In the genomic region with DNA sequence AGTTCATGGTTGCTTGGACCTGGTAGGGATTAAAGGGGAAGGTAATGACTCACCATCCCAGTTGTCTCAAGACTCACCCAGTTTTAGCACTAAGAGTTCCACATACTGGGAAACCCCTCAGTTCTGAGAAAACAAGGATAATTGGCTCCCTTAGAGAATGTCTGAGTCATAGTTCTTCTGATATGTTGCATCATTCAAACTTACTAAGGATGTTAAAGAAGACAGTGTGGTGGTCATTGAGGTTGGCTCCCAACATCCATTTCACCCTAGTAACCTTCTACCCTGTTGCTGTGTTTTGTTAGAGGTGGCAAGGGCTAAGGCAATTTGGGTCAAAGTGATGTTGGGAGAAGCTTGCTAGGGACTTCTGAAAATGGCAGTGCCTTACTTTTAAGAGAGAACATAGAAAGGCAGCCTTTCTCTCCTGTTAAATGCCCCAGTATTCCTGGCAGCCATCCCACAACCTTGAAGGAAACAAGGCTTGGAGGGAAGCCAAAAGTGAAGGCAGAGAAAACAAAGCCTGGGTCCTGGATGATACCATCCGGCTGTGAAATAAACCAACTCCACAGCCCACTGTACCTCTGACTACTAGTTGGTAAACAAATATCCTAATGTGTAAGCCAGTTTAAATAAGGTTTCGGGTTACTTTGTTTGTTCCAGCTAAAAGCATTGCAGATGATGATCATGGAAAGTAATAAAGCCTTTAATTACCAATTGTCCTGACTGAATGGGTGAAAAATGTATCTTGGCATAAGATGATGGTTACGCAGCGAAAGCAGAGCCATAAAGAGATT, we compare ENCODE assay signal across 8 cellular contexts.
A peak's percentile ranks its signal among the peaks of the same experiment; 100 is the strongest.
DNase-seq lines count a peak whose midpoint lies in the region; ATAC-seq, FAIRE-seq and TF ChIP-seq lines count a peak whose summit lies in the region.

No MANE protein-coding gene starts in this region.

- TF ChIP-seq POLR2A in A549 (IDR thresholded peaks at IDR 0.05; ENCODE audit: low read length) = no peak

- H2BK5ac ChIP-seq in H9 (ENCODE audit: insufficient read length, low read length) = no peak overlapping the region

- H3K23ac ChIP-seq in H9 (ENCODE audit: insufficient read length, low read depth, low read length) = no peak overlapping the region

- no peaks in the 10 kb centered on the region for H3K36me3 ChIP-seq in RWPE2 (ENCODE audit: low read depth)

- H3K56ac ChIP-seq in H9 (ENCODE audit: insufficient read length, low read depth, low read length) = no peak overlapping the region

- H2AFZ ChIP-seq in H9 (ENCODE audit: low read length) = no peak overlapping the region

- TF ChIP-seq CTCF in A549 (IDR thresholded peaks at IDR 0.05) = no peak
- no peak for TF ChIP-seq CTCF in RWPE2 (IDR thresholded peaks at IDR 0.05; ENCODE audit: poor library complexity, severe bottlenecking)
- TF ChIP-seq CTCF in H9 (conservative IDR thresholded peaks at IDR 0.05) = no peak

- H4K20me1 ChIP-seq in H9 (ENCODE audit: control insufficient read depth, insufficient read depth, insufficient read length) = no peaks in the 10 kb centered on the region

- no peaks in the 10 kb centered on the region for H3K27me3 Mint-ChIP-seq in H9 (ENCODE audit: low read depth)

- WGBS in A549 (ENCODE audit: missing lambda C conversion rate) = 19% methylated on average over 4 of the region's 4 CpGs
- WGBS in H9 (ENCODE audit: extremely low coverage, insufficient read length, low lambda C conversion rate) = no CpG with 5 or more reads among the region's 4 CpGs

- H3K27me3 ChIP-seq in RWPE2 (ENCODE audit: insufficient read depth, poor library complexity, severe bottlenecking) (no peaks in the 10 kb centered on the region), H9 (ENCODE audit: insufficient read depth, low read length) (no peaks in the 10 kb centered on the region)

- no peak overlapping the region for H3K18ac ChIP-seq in H9 (ENCODE audit: insufficient read length, low read depth, low read length)

- no peaks in the 10 kb centered on the region for H3K9me3 Mint-ChIP-seq in H9

- no peaks in the 10 kb centered on the region for H3K23me2 ChIP-seq in H9 (ENCODE audit: insufficient read length, low read depth, low read length, poor library complexity, severe bottlenecking)

- H3K79me1 ChIP-seq in H9 (ENCODE audit: insufficient read depth, low read depth, low read length, poor library complexity, severe bottlenecking) = no peaks in the 10 kb centered on the region

- H2BK12ac ChIP-seq in H9 (ENCODE audit: insufficient read length, low read depth, low read length) = no peak overlapping the region

- H3K4me1 Mint-ChIP-seq in H9 = peaks cover under 1 to 4% of the 10 kb centered on the region in 2 experiments; a peak in 1 of 4 replicates

- H2AK5ac ChIP-seq in H9 (ENCODE audit: insufficient read length, low read length) = no peak overlapping the region

- H3K14ac ChIP-seq in H9 (ENCODE audit: insufficient read depth, low read length) = no peak overlapping the region

- CTCF ChIA-PET in A549 (lab: Yijun Ruan, JAX) = interaction anchor here (0.6 to 1.6 kb wide), 3 partner anchors 49 to 353 kb away, joined by 3 to 7 read pairs (median 4); no protein-coding TSS in a partner anchor

- TF ChIP-seq RAD21 in A549 (conservative IDR thresholded peaks at IDR 0.05 in 1 of 2, IDR thresholded peaks at IDR 0.05 in 1 of 2) = no peak

- no peaks in the 10 kb centered on the region for H3K36me3 Mint-ChIP-seq in H9 (ENCODE audit: insufficient read depth in 1 of 3, low read depth in 3 of 3)

- no peaks in the 10 kb centered on the region for H3K79me2 ChIP-seq in H9 (ENCODE audit: insufficient read depth, low read length)

- no peak overlapping the region for H3T11ph ChIP-seq in H9 (ENCODE audit: low read length)

- peak; percentile 41 to 88 for DNase-seq in A549 (ENCODE audit: low read depth in 1 of 2, low spot score in 1 of 2)
- peak; percentile 99 for DNase-seq in LHCN-M2 (ENCODE audit: low read depth)
- peak; percentile 79 for DNase-seq in RWPE2 (ENCODE audit: low spot score)
- DNase-seq in glomerular visceral epithelial cell (ENCODE audit: extremely low spot score) = peak; percentile 96
- no peak for DNase-seq in GOT3 (lab: John Stamatoyannopoulos, UW)
- DNase-seq in H9 = no peak
- no peak for DNase-seq in NK-92 treated with Interleukin-12 subunit alpha and Interleukin-12 subunit beta, amount 100 ng/mL, for 24 hours (lab: John Stamatoyannopoulos, UW)

- H3K9me3 ChIP-seq in A549 (no peaks in the 10 kb centered on the region), RWPE2 (ENCODE audit: severe bottlenecking) (no peaks in the 10 kb centered on the region), H9 (ENCODE audit: control insufficient read depth, low read depth, low read length) (no peaks in the 10 kb centered on the region)

- POLR2A ChIA-PET in A549 (lab: Yijun Ruan, JAX) = no interaction called here

- no peak overlapping the region for H3K9ac ChIP-seq in H9 (ENCODE audit: extremely low read depth, insufficient read length, low read length)

- H2BK15ac ChIP-seq in H9 (ENCODE audit: low read depth, low read length) = no peak overlapping the region

- H3K27ac ChIP-seq in A549 (peak overlapping the region; percentile 54 to 77), RWPE2 (ENCODE audit: poor library complexity, severe bottlenecking) (peak overlapping the region; percentile 82), skin epidermis (peak overlapping the region in 13 of 21 experiments; percentile 18 to 83 (median 67)), H9 (ENCODE audit: insufficient read length, low read depth, low read length) (no peak overlapping the region)

- H2BK120ac ChIP-seq in H9 (ENCODE audit: low read depth, low read length, poor library complexity, severe bottlenecking) = no peak overlapping the region

- TF ChIP-seq EP300 in A549 (IDR thresholded peaks at IDR 0.05) = peak in 1 of 2 experiments; percentile 24; a peak in 1 of 5 replicates

- H3K4me3 ChIP-seq in A549 = no peak overlapping the region
- H3K4me3 ChIP-seq in RWPE2 (ENCODE audit: severe bottlenecking) = no peak overlapping the region
- H3K4me3 ChIP-seq in skin epidermis = no peak overlapping the region

- H3K4ac ChIP-seq in H9 (ENCODE audit: low read depth, low read length) = no peak overlapping the region

- FAIRE-seq in A549 (lab: Jason Lieb, UNC) = peak; percentile 98

- ATAC-seq in A549 = peak; percentile 93 to 94
- ATAC-seq in RWPE2 (ENCODE audit: low read depth) = peak; percentile 93

- H3K4me3 Mint-ChIP-seq in H9 = no peak overlapping the region

- peaks cover 21% of the 10 kb centered on the region; the same call in 2 of the 3 replicates for H3K4me1 ChIP-seq in A549
- H3K4me1 ChIP-seq in RWPE2 (ENCODE audit: insufficient read depth, poor library complexity, severe bottlenecking) = peaks cover 27% of the 10 kb centered on the region
- no peaks in the 10 kb centered on the region for H3K4me1 ChIP-seq in H9 (ENCODE audit: insufficient read depth, low read length)

- no peak overlapping the region for H3K27ac Mint-ChIP-seq in H9

- H4K91ac ChIP-seq in H9 (ENCODE audit: insufficient read length, low read depth, low read length) = no peak overlapping the region

- no peak overlapping the region for H2BK20ac ChIP-seq in H9 (ENCODE audit: low read depth, low read length, poor library complexity, severe bottlenecking)

- H4K8ac ChIP-seq in H9 (replicated peaks; ENCODE audit: insufficient read length, low read depth, low read length) = no peak overlapping the region

- peak overlapping the region; percentile 40 for H3K4me2 ChIP-seq in A549
- no peak overlapping the region for H3K4me2 ChIP-seq in H9 (ENCODE audit: insufficient read depth, insufficient read length, low read length)

- H4K5ac ChIP-seq in H9 (ENCODE audit: insufficient read length, low read depth, low read length) = no peak overlapping the region

TF ChIP-seq in A549, 52 proteins besides CTCF, POLR2A, EP300 and RAD21:
- no peak for TF ChIP-seq TP53 (CRISPR knock-in tag; IDR thresholded peaks at IDR 0.05)
- TF ChIP-seq SMC3 (IDR thresholded peaks at IDR 0.05) = no peak
- TF ChIP-seq JUNB (IDR thresholded peaks at IDR 0.05) = peak; percentile 80
- TF ChIP-seq MAZ (IDR thresholded peaks at IDR 0.05; ENCODE audit: borderline replicate concordance, low read depth, low read length) = no peak
- TF ChIP-seq CBX8 (IDR thresholded peaks at IDR 0.05) = no peak
- peak; percentile 3 for TF ChIP-seq MAFK (IDR thresholded peaks at IDR 0.05; ENCODE audit: partially characterized antibody)
- TF ChIP-seq RCOR1 (IDR thresholded peaks at IDR 0.05; ENCODE audit: low read depth, low read length) = no peak
- peak; percentile 25 to 83; a peak in 2 of 4 replicates for TF ChIP-seq CEBPB (IDR thresholded peaks at IDR 0.05)
- no peak for TF ChIP-seq ZSCAN20 (CRISPR knock-in tag; IDR thresholded peaks at IDR 0.05)
- peak; percentile 45; the same call in 1 of the 2 replicates for TF ChIP-seq GATA3 (IDR thresholded peaks at IDR 0.05; ENCODE audit: borderline replicate concordance)
- TF ChIP-seq JUN (IDR thresholded peaks at IDR 0.05) = peak; percentile 35 to 72; a peak in 3 of 5 replicates
- TF ChIP-seq EHMT2 (IDR thresholded peaks at IDR 0.05; ENCODE audit: low read depth) = 0 out of 2 replicates have a peak, but pooled peaks have one; percentile 57
- no peak for TF ChIP-seq RNF2 (IDR thresholded peaks at IDR 0.05; ENCODE audit: borderline replicate concordance, low read depth)
- no peak for TF ChIP-seq CBX2 (IDR thresholded peaks at IDR 0.05; ENCODE audit: borderline replicate concordance, low read depth)
- TF ChIP-seq FOSL2 (IDR thresholded peaks at IDR 0.05) = peak; percentile 71
- peak; percentile 94 for TF ChIP-seq FOSL2 (CRISPR knock-in tag; IDR thresholded peaks at IDR 0.05)
- TF ChIP-seq, protein P1, sequence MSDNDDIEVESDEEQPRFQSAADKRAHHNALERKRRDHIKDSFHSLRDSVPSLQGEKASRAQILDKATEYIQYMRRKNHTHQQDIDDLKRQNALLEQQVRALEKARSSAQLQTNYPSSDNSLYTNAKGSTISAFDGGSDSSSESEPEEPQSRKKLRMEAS (IDR thresholded peaks at IDR 0.05) = no peak
- no peak for TF ChIP-seq HOXA7 (CRISPR knock-in tag; IDR thresholded peaks at IDR 0.05)
- TF ChIP-seq, protein P2, sequence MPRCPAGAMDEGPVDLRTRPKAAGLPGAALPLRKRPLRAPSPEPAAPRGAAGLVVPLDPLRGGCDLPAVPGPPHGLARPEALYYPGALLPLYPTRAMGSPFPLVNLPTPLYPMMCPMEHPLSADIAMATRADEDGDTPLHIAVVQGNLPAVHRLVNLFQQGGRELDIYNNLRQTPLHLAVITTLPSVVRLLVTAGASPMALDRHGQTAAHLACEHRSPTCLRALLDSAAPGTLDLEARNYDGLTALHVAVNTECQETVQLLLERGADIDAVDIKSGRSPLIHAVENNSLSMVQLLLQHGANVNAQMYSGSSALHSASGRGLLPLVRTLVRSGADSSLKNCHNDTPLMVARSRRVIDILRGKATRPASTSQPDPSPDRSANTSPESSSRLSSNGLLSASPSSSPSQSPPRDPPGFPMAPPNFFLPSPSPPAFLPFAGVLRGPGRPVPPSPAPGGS (IDR thresholded peaks at IDR 0.05) = no peak
- no peak for TF ChIP-seq SREBF2 (IDR thresholded peaks at IDR 0.05)
- no peak for TF ChIP-seq MYC (IDR thresholded peaks at IDR 0.05; ENCODE audit: borderline replicate concordance, low read length)
TF ChIP-seq in A549: peak in this region for 7.

Comparison
In these comparisons a context has a peak if more than half of its experiments do, and no peak if none do; other contexts are left out.
1. DNase-seq: peak in A549 (2 of 2), LHCN-M2 (single experiment), RWPE2 (single experiment) and glomerular visceral epithelial cell (single experiment); none in GOT3 (single experiment), H9 (single experiment) and NK-92 treated with Interleukin-12 subunit alpha and Interleukin-12 subunit beta, amount 100 ng/mL, for 24 hours (single experiment).